In genomic region chr1:202233171-202233570, GRCh38 we compare ENCODE assay signal across 29 cellular contexts. TPM values are rescaled to one million over a fixed set of nuclear protein-coding genes. Genes with fewer than 3 reads are reported as not detected.
"Had no signal": no experiment of that assay in that cellular context is flagged by ENCODE, and none has a peak within 500 bp of the region (broad histone marks: within the 10 kb centered on the region; RNA-seq: fewer than 3 reads in every experiment).

No MANE protein-coding gene starts in this region.

- DNase-seq: activated B cell treated with CpG ODN at 0.5 μM for 24 hours; activated CD4-positive, alpha-beta T cell treated with anti-CD3 and anti-CD28 coated beads for 1 hour; activated CD4-positive, alpha-beta T cell treated with anti-CD3 and anti-CD28 coated beads, Interleukin-2, amount 10 ng/mL, durations not matched to agents 24 days and 14 days; activated CD4-positive, alpha-beta T cell treated with anti-CD3 and anti-CD28 coated beads, Interleukin-2, amount 50 U/mL, for 48 hours; activated CD8-positive, alpha-beta memory T cell treated with anti-CD3 and anti-CD28 coated beads, Interleukin-2, amount 10 ng/mL, durations not matched to agents 7 days and 5 days; activated effector memory CD4-positive, alpha-beta T cell treated with anti-CD3 and anti-CD28 coated beads, Interleukin-2, amount 50 U/mL, for 16 hours; activated naive CD4-positive, alpha-beta T cell treated with anti-CD3 and anti-CD28 coated beads for 36 hours; activated naive CD8-positive, alpha-beta T cell treated with anti-CD3 and anti-CD28 coated beads for 36 hours; activated T-cell treated with anti-CD3 and anti-CD28 coated beads, Interleukin-2, amount 50 U/mL, for 4 hours; anterior cingulate cortex; IMR-90; KG1; NCI-H1092 treated with DMSO at 0.1 percent for 48 hours; NCI-H1417 treated with DMSO at 0.1 percent for 48 hours; NCI-H1694; NCI-H2029; NCI-H2107; NCI-H2171 treated with DMSO at 0.1 percent for 48 hours; NCI-H226; NCI-H510A; NCI-H526 treated with DMSO at 0.1 percent for 48 hours; NK-92 treated with Interleukin-12 subunit alpha and Interleukin-12 subunit beta, amount 100 ng/mL, for 24 hours; OCI-M1; RPMI8226; T-cell; T1000 had no signal

- H3K27ac ChIP-seq: SK-N-MC had no signal

- H3K4me3 ChIP-seq: SK-N-MC had no signal

RNA-seq across cellular contexts. Expression of gene LGR6, which starts 39.6 kb away (rescaled TPM):
- total RNA-seq: activated B cell treated with CpG ODN at 0.5 μM for 24 hours; activated CD4-positive, alpha-beta T cell treated with anti-CD3 and anti-CD28 coated beads, Interleukin-2, amount 10 ng/mL, durations not matched to agents 24 days and 14 days; IMR-90; LHCN-M2; M059J had no signal
- polyA plus RNA-seq: IMR-90 had no signal
